ENCODE assay signal across 10 cellular contexts in genomic region chr12:48583728-48584127, GRCh38. TPM values are rescaled to one million over a fixed set of nuclear protein-coding genes. Genes with fewer than 3 reads are reported as not detected.
"Had no signal": no experiment of that assay in that cellular context is flagged by ENCODE, and none has a peak within 500 bp of the region (broad histone marks: within the 10 kb centered on the region; RNA-seq: fewer than 3 reads in every experiment).

No MANE protein-coding gene starts in this region.

- H3K9ac ChIP-seq: KMS-11 had no signal

- FAIRE-seq: HepG2, HTR-8/SVneo had no signal

- H3K4me2 ChIP-seq: KMS-11 had no signal

- ATAC-seq: HepG2 had no signal

- DNase-seq: IMR-90, KBM-7, KG1 had no signal

- H3K27ac ChIP-seq: HL-60, KMS-11 had no signal

RNA-seq across cellular contexts. Expression of gene LALBA, which starts 13.9 kb away (rescaled TPM):
- total RNA-seq: HepG2, HT-29, HT1080, IMR-90 had no signal
- polyA plus RNA-seq: HepG2, IgD-negative memory B cell, IMR-90 had no signal

RNA-seq across cellular contexts. Expression of gene OR8S1, which starts 58.3 kb away (rescaled TPM):
- total RNA-seq: HepG2, HT-29, HT1080, IMR-90 had no signal
- polyA plus RNA-seq: HepG2, IgD-negative memory B cell, IMR-90 had no signal
